10 cellular contexts compared by ENCODE assay signal in the genomic region with DNA sequence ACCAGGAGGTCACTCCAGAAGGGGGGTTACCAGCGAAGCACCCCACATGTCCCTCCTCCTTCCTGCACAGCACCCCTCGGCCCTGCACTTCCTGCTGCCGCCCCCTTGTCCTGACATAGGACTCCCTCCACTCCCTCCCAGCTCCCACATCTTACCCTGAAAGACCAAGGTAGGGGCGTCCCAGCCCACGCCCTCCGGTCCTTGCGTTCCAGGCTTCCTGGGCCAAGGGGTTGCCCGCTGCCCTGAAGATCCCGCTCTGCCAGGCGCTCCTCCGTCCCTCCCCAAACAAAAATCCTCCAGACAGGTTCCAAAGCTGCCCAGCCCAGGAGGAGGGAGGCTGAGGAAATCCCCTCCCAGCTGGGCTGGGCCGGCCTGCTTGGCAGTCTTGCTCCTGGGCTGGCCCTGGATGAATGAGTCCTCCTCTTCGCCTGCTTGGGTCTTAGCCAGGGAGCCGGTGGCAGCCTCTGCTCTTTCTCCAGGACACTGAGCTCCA. TPM values are rescaled to one million over a fixed set of nuclear protein-coding genes. Genes with fewer than 3 reads are reported as not detected.
A peak's percentile ranks its signal among the peaks of the same experiment; 100 is the strongest.
DNase-seq lines count a peak whose midpoint lies in the region; ATAC-seq and TF ChIP-seq lines count a peak whose summit lies in the region.
"Had no signal": no experiment of that assay in that cellular context is flagged by ENCODE, and none has a peak within 500 bp of the region (broad histone marks: within the 10 kb centered on the region; RNA-seq: fewer than 3 reads in every experiment).

A gene with protein sequence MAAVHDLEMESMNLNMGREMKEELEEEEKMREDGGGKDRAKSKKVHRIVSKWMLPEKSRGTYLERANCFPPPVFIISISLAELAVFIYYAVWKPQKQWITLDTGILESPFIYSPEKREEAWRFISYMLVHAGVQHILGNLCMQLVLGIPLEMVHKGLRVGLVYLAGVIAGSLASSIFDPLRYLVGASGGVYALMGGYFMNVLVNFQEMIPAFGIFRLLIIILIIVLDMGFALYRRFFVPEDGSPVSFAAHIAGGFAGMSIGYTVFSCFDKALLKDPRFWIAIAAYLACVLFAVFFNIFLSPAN (minus strand): TSS at position 304 of the 493 bp plus-strand sequence. CDS start 22,618 bp downstream, outside the sequence.

- no peak within 1 kb of the TSS for H2BK5ac ChIP-seq in IMR-90 (ENCODE audit: low read depth, low read length, poor library complexity, severe bottlenecking)

- no peaks in the 10 kb centered on the region for H3K79me1 ChIP-seq in IMR-90 (ENCODE audit: low read depth in 1 of 2, low read length in 2 of 2)

- intact Hi-C loops in IMR-90 (cut with micrococcal nuclease) (no loop called here), left colon (cut with DNase I, micrococcal nuclease) (no loop called here)

- H2BK15ac ChIP-seq in IMR-90 (ENCODE audit: low read depth, low read length): no peak within 1 kb of the TSS

- no peaks in the 10 kb centered on the region for H3K36me3 Mint-ChIP-seq in activated naive CD8-positive, alpha-beta T cell treated with anti-CD3 and anti-CD28 coated beads, Interleukin-2, amount 50 U/mL, for 24 hours (ENCODE audit: low read depth)

- H3K23ac ChIP-seq in IMR-90 (ENCODE audit: low read depth, low read length): no peak within 1 kb of the TSS

- no peak for TF ChIP-seq POLR2A in IMR-90 (IDR thresholded peaks at IDR 0.05; ENCODE audit: low read depth, low read length)
- no peak for TF ChIP-seq POLR2A in suprapubic skin (IDR thresholded peaks at IDR 0.05)

- H3K14ac ChIP-seq in IMR-90 (replicated peaks; ENCODE audit: low read depth, low read length): peak within 1 kb of the TSS; percentile 41; the same call in 1 of the 2 replicates

- no peak within 1 kb of the TSS for H4K5ac ChIP-seq in IMR-90 (ENCODE audit: low read depth, low read length)

- dilution Hi-C loops in IMR-90 (cut with HindIII; ENCODE audit: low sequenced_read_pairs, unreplicated experiment): no loop called here

- POLR2A ChIA-PET in IMR-90 (lab: Charles Lee; ENCODE audit: unreplicated experiment): no interaction called here

- no peak for TF ChIP-seq EP300 in suprapubic skin (IDR thresholded peaks at IDR 0.05)

- no peaks in the 10 kb centered on the region for H3K36me3 ChIP-seq in IMR-90 (ENCODE audit: control insufficient read depth, insufficient read depth, low read length)
- H3K36me3 ChIP-seq in suprapubic skin: no peaks in the 10 kb centered on the region

- H3K9me1 ChIP-seq in IMR-90 (ENCODE audit: insufficient read depth, low read length): no peaks in the 10 kb centered on the region; the same call in 1 of the 2 replicates

- DNase-seq in IMR-90 (peak; percentile 38), cerebellum (ENCODE audit: low spot score) (peak; percentile 78), left colon (peak; percentile 83 to 84), suprapubic skin (ENCODE audit: low spot score in 2 of 2) (peak in 1 of 2 donors; percentile 65), NCI-H1930 (lab: John Stamatoyannopoulos, UW) (no peak)
- no peak for DNase-seq in activated naive CD8-positive, alpha-beta T cell treated with anti-CD3 and anti-CD28 coated beads, Interleukin-2, amount 50 U/mL, for 24 hours
- no peak for DNase-seq in stimulated activated CD4-positive, alpha-beta T cell treated with anti-CD3 and anti-CD28 coated beads, Interleukin-1b, Interleukin-23, amount 100 ng/mL, for 48 hours
- DNase-seq: activated T-cell treated with anti-CD3 and anti-CD28 coated beads, Interleukin-2, amount 50 U/mL, for 48 hours had no signal

- H3K9ac ChIP-seq in IMR-90 (ENCODE audit: low read depth, low read length): no peak within 1 kb of the TSS; the same call in none of the 2 replicates

- H3K27ac ChIP-seq in IMR-90 (ENCODE audit: insufficient read depth, low read length): no peak within 1 kb of the TSS
- peak within 1 kb of the TSS; percentile 47 for H3K27ac ChIP-seq in suprapubic skin

- H3K9me3 Mint-ChIP-seq in activated naive CD8-positive, alpha-beta T cell treated with anti-CD3 and anti-CD28 coated beads, Interleukin-2, amount 50 U/mL, for 24 hours: no peaks in the 10 kb centered on the region

- no peak within 1 kb of the TSS for H3K18ac ChIP-seq in IMR-90 (ENCODE audit: low read depth, low read length)

- no peaks in the 10 kb centered on the region for H3K4me1 Mint-ChIP-seq in activated naive CD8-positive, alpha-beta T cell treated with anti-CD3 and anti-CD28 coated beads, Interleukin-2, amount 50 U/mL, for 24 hours

- no peak within 1 kb of the TSS; the same call in 1 of the 2 replicates for H3K56ac ChIP-seq in IMR-90 (ENCODE audit: extremely low read depth, insufficient read depth, low read length)

- H2BK120ac ChIP-seq in IMR-90 (ENCODE audit: low read depth, low read length): no peak within 1 kb of the TSS; the same call in 1 of the 2 replicates

- H4K20me1 ChIP-seq in IMR-90 (ENCODE audit: insufficient read depth, low read length): no peaks in the 10 kb centered on the region

- H3K4me3 ChIP-seq in IMR-90 (ENCODE audit: insufficient read depth, low read depth, low read length) (peak within 1 kb of the TSS; percentile 28), suprapubic skin (peak within 1 kb of the TSS; percentile 46)

- H3K27me3 ChIP-seq in IMR-90 (ENCODE audit: control insufficient read depth, insufficient read depth, low read length): no peaks in the 10 kb centered on the region
- no peaks in the 10 kb centered on the region for H3K27me3 ChIP-seq in suprapubic skin

- peak within 1 kb of the TSS; percentile 90 for H2AFZ ChIP-seq in IMR-90 (replicated peaks; ENCODE audit: low read length, poor library complexity)

- H3K27me3 Mint-ChIP-seq in activated naive CD8-positive, alpha-beta T cell treated with anti-CD3 and anti-CD28 coated beads, Interleukin-2, amount 50 U/mL, for 24 hours: no peaks in the 10 kb centered on the region

- no peak for TF ChIP-seq RAD21 in IMR-90 (IDR thresholded peaks at IDR 0.05; ENCODE audit: low read length)

- no TSS peak for BruUV-seq in IMR-90 (replicated peaks; lab: Mats Ljungman, UMichigan)

- peak within 1 kb of the TSS; percentile 31 for H2AK9ac ChIP-seq in IMR-90 (replicated peaks; ENCODE audit: low read depth, low read length, poor library complexity)

- H4K91ac ChIP-seq in IMR-90 (ENCODE audit: insufficient read depth, low read depth, low read length): no peak within 1 kb of the TSS; the same call in 1 of the 2 replicates

- H4K8ac ChIP-seq in IMR-90 (ENCODE audit: low read depth in 2 of 2, low read length in 2 of 2): peak within 1 kb of the TSS in 1 of 2 experiments; percentile 52; a peak in 1 of 4 replicates

- H2AK5ac ChIP-seq in IMR-90 (ENCODE audit: low read depth, low read length): no peak within 1 kb of the TSS

- no peak within 1 kb of the TSS for H3K27ac Mint-ChIP-seq in activated naive CD8-positive, alpha-beta T cell treated with anti-CD3 and anti-CD28 coated beads, Interleukin-2, amount 50 U/mL, for 24 hours

- H3K4me3 Mint-ChIP-seq in activated naive CD8-positive, alpha-beta T cell treated with anti-CD3 and anti-CD28 coated beads, Interleukin-2, amount 50 U/mL, for 24 hours: no peak within 1 kb of the TSS

- TF ChIP-seq CTCF in IMR-90 (conservative IDR thresholded peaks at IDR 0.05; ENCODE audit: low read depth, low read length): no peak
- no peak for TF ChIP-seq CTCF in suprapubic skin (IDR thresholded peaks at IDR 0.05)

- WGBS in IMR-90 (ENCODE audit: extremely low coverage in 2 of 2, insufficient read length in 1 of 2), 2 experiments: 33% methylated on average over 3 of the region's 14 CpGs; no CpG with 5 or more reads in 1 of the 2 experiments
- WGBS in suprapubic skin: 24% methylated on average over 13 of the region's 14 CpGs

- peak within 1 kb of the TSS; percentile 51 for H3K4me2 ChIP-seq in IMR-90 (ENCODE audit: low read depth, low read length)

- no peak within 1 kb of the TSS for H2BK20ac ChIP-seq in IMR-90 (ENCODE audit: low read depth, low read length)

- no peak within 1 kb of the TSS; the same call in 1 of the 2 replicates for H3K4ac ChIP-seq in IMR-90 (ENCODE audit: low read depth, low read length)

- H3K9me3 ChIP-seq in IMR-90 (ENCODE audit: control insufficient read depth, insufficient read depth, low read length): no peaks in the 10 kb centered on the region
- H3K9me3 ChIP-seq in suprapubic skin: no peaks in the 10 kb centered on the region

- CTCF ChIA-PET in IMR-90 (lab: Yijun Ruan, JAX): interaction anchor here (1.0 kb wide), 1 partner anchor 12 kb away, joined by 3 read pairs; no protein-coding TSS in a partner anchor

- H3K4me1 ChIP-seq in IMR-90 (ENCODE audit: control insufficient read depth, insufficient read depth, low read length) (peaks cover 2% of the 10 kb centered on the region; the same call in 1 of the 2 replicates), suprapubic skin (peaks cover 19% of the 10 kb centered on the region)

- in situ Hi-C loops in IMR-90 (cut with MboI; ENCODE audit: low sequenced_read_pairs): no loop called here

- ATAC-seq in IMR-90 (ENCODE audit: low read depth) (peak; percentile 98), left colon (peak; percentile 85), GM19397 (IDR thresholded peaks at IDR 0.05; ENCODE audit: unreplicated experiment) (no peak)
- no peak for ATAC-seq in activated naive CD8-positive, alpha-beta T cell treated with anti-CD3 and anti-CD28 coated beads, Interleukin-2, amount 50 U/mL, for 24 hours

TF ChIP-seq in IMR-90, 13 proteins besides CTCF, POLR2A, EP300 and RAD21:
- TF ChIP-seq RFX5 (IDR thresholded peaks at IDR 0.05; ENCODE audit: low read depth, low read length): no peak
- no peak for TF ChIP-seq CHD1 (IDR thresholded peaks at IDR 0.05; ENCODE audit: low read depth, low read length)
- TF ChIP-seq FOS (IDR thresholded peaks at IDR 0.05; ENCODE audit: low read depth, low read length): no peak

RNA-seq across cellular contexts. Expression of the gene that starts here (rescaled TPM):
- total RNA-seq in IMR-90 (2012; rRNA removed) (0.28 and 0.36 TPM in 2 replicates), cerebellum (0.18 TPM), left colon (10 to 100 TPM; 35.1 to 43.3 TPM), suprapubic skin (10 to 100 TPM in 3 of 4 donors, 1 to 10 TPM in 1; 5.9 to 26.6 (median 10.8) TPM)
- polyA plus RNA-seq in IMR-90 (2012; rRNA removed): 0.30 and 0.38 TPM in 2 replicates
- 0.05 and 0.11 TPM in 2 replicates for polyA plus RNA-seq in IMR-90 (2012; cell fraction: cytosol; rRNA removed)
- 0.17 and 0.41 TPM in 2 replicates for polyA plus RNA-seq in IMR-90 (2012; cell fraction: nucleus; rRNA removed; ENCODE audit: low replicate concordance)
- total RNA-seq: mononuclear cell had no signal

Comparison
In these comparisons a context has a peak if more than half of its experiments do, and no peak if none do; other contexts are left out.
1. Peak in DNase-seq, ATAC-seq, H3K4me3 ChIP-seq and H3K4me2 ChIP-seq in IMR-90; RNA of the gene not detected or under 1 TPM.
2. Peak in DNase-seq in cerebellum; RNA of the gene not detected or under 1 TPM.
3. DNase-seq: peak in left colon (2 of 2); none in activated naive CD8-positive, alpha-beta T cell treated with anti-CD3 and anti-CD28 coated beads, Interleukin-2, amount 50 U/mL, for 24 hours (single experiment), NCI-H1930 (0 of 2) and stimulated activated CD4-positive, alpha-beta T cell treated with anti-CD3 and anti-CD28 coated beads, Interleukin-1b, Interleukin-23, amount 100 ng/mL, for 48 hours (single experiment).